Comparison of ENCODE assay signal across 1 cellular context in genomic region chr15:49423021-49423420, GRCh38.
TF ChIP-seq lines count a peak whose summit lies in the region.

Gene FGF7, plus strand, starts transcription at chr15:49423242. Its CDS starts 1,056 bp downstream, at chr15:49424298.

TF ChIP-seq in endothelial cell of umbilical vein, 7 proteins besides CTCF, POLR2A, EP300 and RAD21 (continued from another document):
- TF ChIP-seq POLR2AphosphoS5 (IDR thresholded peaks at IDR 0.05; ENCODE audit: insufficient read depth, low read depth, low read length) (no peak), MYC (IDR thresholded peaks at IDR 0.05; ENCODE audit: low read depth, low read length) (no peak)
